25 cellular contexts compared by ENCODE assay signal in genomic region chr11:125079878-125080530, GRCh38.
"Had no signal": no experiment of that assay in that cellular context is flagged by ENCODE, and none has a peak within 500 bp of the region (broad histone marks: within the 10 kb centered on the region; RNA-seq: fewer than 3 reads in every experiment).

No MANE protein-coding gene starts in this region.

- H3K27ac ChIP-seq: Peyer's patch had no signal

- H3K4me1 Mint-ChIP-seq: activated CD4-positive, alpha-beta memory T cell treated with anti-CD3 and anti-CD28 coated beads, Interleukin-2, amount 10 ng/mL, durations not matched to agents 7 days and 5 days; activated CD4-positive, alpha-beta T cell treated with anti-CD3 and anti-CD28 coated beads, Interleukin-2, amount 10 ng/mL, durations not matched to agents 24 days and 14 days; activated T-helper 17 cell treated with anti-CD3 and anti-CD28 coated beads, Interleukin-2, amount 50 U/mL, for 72 hours; T-helper 17 cell; WTC11 had no signal

- H3K9me3 ChIP-seq: MG63, Peyer's patch had no signal

- H3K9me3 Mint-ChIP-seq: activated CD4-positive, alpha-beta memory T cell treated with anti-CD3 and anti-CD28 coated beads, Interleukin-2, amount 10 ng/mL, durations not matched to agents 7 days and 5 days; activated CD4-positive, alpha-beta T cell treated with anti-CD3 and anti-CD28 coated beads, Interleukin-2, amount 10 ng/mL, durations not matched to agents 24 days and 14 days; activated naive CD4-positive, alpha-beta T cell treated with anti-CD3 and anti-CD28 coated beads for 36 hours; activated T-helper 17 cell treated with anti-CD3 and anti-CD28 coated beads, Interleukin-2, amount 50 U/mL, for 72 hours; WTC11 had no signal

- DNase-seq: activated CD4-positive, alpha-beta memory T cell treated with anti-CD3 and anti-CD28 coated beads, Interleukin-2, amount 10 ng/mL, durations not matched to agents 7 days and 5 days; activated CD4-positive, alpha-beta T cell treated with anti-CD3 and anti-CD28 coated beads, Interleukin-2, amount 10 ng/mL, durations not matched to agents 24 days and 14 days; activated CD4-positive, CD25-positive, alpha-beta regulatory T cell treated with anti-CD3 and anti-CD28 coated beads, Interleukin-2, amount 50 U/mL, for 72 hours; activated gamma-delta T cell; activated naive CD4-positive, alpha-beta T cell treated with anti-CD3 and anti-CD28 coated beads for 36 hours; activated T-cell treated with anti-CD3 and anti-CD28 coated beads for 4 hours; activated T-cell treated with anti-CD3 and anti-CD28 coated beads, Interleukin-2, amount 50 U/mL, for 48 hours; MG63; NCI-H1092 treated with DMSO at 0.1 percent for 48 hours; NCI-H1417 treated with DMSO at 0.1 percent for 48 hours; NCI-H1694; NCI-H2029; NCI-H2107; NCI-H2171 treated with DMSO at 0.1 percent for 48 hours; NCI-H345; NCI-H510A; NCI-H526 treated with DMSO at 0.1 percent for 48 hours; NCI-H82; Peyer's patch; SHP77 treated with DMSO at 0.1 percent for 48 hours; T-helper 17 cell; T-helper 9 cell had no signal

- H3K4me1 ChIP-seq: Peyer's patch had no signal

- H3K27me3 Mint-ChIP-seq: activated CD4-positive, alpha-beta memory T cell treated with anti-CD3 and anti-CD28 coated beads, Interleukin-2, amount 10 ng/mL, durations not matched to agents 7 days and 5 days; activated CD4-positive, alpha-beta T cell treated with anti-CD3 and anti-CD28 coated beads, Interleukin-2, amount 10 ng/mL, durations not matched to agents 24 days and 14 days had no signal

- H3K27me3 ChIP-seq: MG63, Peyer's patch had no signal

- ATAC-seq: activated T-helper 17 cell treated with anti-CD3 and anti-CD28 coated beads, Interleukin-2, amount 50 U/mL, for 72 hours; T-helper 17 cell; WTC11 had no signal

- H3K36me3 Mint-ChIP-seq: activated naive CD8-positive, alpha-beta T cell; WTC11 had no signal

- H3K4me3 ChIP-seq: MG63, Peyer's patch had no signal

- H3K36me3 ChIP-seq: MG63, Peyer's patch had no signal

- H3K27ac Mint-ChIP-seq: activated CD4-positive, alpha-beta memory T cell treated with anti-CD3 and anti-CD28 coated beads, Interleukin-2, amount 10 ng/mL, durations not matched to agents 7 days and 5 days; activated CD4-positive, alpha-beta T cell treated with anti-CD3 and anti-CD28 coated beads, Interleukin-2, amount 10 ng/mL, durations not matched to agents 24 days and 14 days; activated naive CD4-positive, alpha-beta T cell treated with anti-CD3 and anti-CD28 coated beads for 36 hours; activated naive CD8-positive, alpha-beta T cell; activated T-helper 17 cell treated with anti-CD3 and anti-CD28 coated beads, Interleukin-2, amount 50 U/mL, for 72 hours; T-helper 17 cell; WTC11 had no signal

- H3K4me3 Mint-ChIP-seq: activated CD4-positive, alpha-beta memory T cell treated with anti-CD3 and anti-CD28 coated beads, Interleukin-2, amount 10 ng/mL, durations not matched to agents 7 days and 5 days; activated CD4-positive, alpha-beta T cell treated with anti-CD3 and anti-CD28 coated beads, Interleukin-2, amount 10 ng/mL, durations not matched to agents 24 days and 14 days; activated naive CD4-positive, alpha-beta T cell treated with anti-CD3 and anti-CD28 coated beads for 36 hours; activated naive CD8-positive, alpha-beta T cell; activated T-helper 17 cell treated with anti-CD3 and anti-CD28 coated beads, Interleukin-2, amount 50 U/mL, for 72 hours; WTC11 had no signal
